2 cellular contexts compared by ENCODE assay signal in genomic region chr16:57823836-57824235, GRCh38.
TF ChIP-seq lines count a peak whose summit lies in the region.

No MANE protein-coding gene starts in this region.

TF ChIP-seq in liver, 16 proteins besides CTCF, POLR2A, EP300 and RAD21 (continued from another document):
- no peak for TF ChIP-seq REST (IDR thresholded peaks at IDR 0.05)
TF ChIP-seq in liver: peak in this region for 4.

TF ChIP-seq in HepG2, 621 proteins besides CTCF, POLR2A, EP300 and RAD21 (continued from another document):
- TF ChIP-seq MAFK (conservative IDR thresholded peaks at IDR 0.05 in 1 of 2, IDR thresholded peaks at IDR 0.05 in 1 of 2; ENCODE audit: low read length in 2 of 2) (no peak), CREB1 (IDR thresholded peaks at IDR 0.05) (no peak), CREB1 (CRISPR knock-in tag; IDR thresholded peaks at IDR 0.05) (no peak), ZNF512 (CRISPR knock-in tag; IDR thresholded peaks at IDR 0.05) (no peak), REL (CRISPR knock-in tag; conservative IDR thresholded peaks at IDR 0.05) (no peak)
